ENCODE assay signal across 1 cellular context in the genomic region with DNA sequence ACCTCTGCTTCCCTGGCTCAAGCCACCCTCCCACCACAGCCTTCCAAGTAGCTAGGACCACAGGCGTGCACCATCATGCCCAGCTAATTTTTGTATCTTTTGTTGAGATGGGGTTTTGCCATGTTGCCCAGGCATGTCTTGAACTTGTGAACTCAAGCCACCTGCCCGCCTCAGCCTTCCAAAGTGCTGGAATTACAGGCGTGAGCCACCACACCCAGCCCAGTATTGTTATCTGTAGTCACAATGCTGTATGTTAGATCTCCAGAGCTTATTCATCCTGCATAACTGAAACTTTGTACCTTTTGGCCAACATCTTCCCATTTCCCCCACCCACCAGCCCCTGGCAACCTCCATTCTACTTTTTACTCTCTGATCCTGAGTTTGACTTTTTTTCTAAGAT.
A peak's percentile ranks its signal among the peaks of the same experiment; 100 is the strongest.
TF ChIP-seq lines count a peak whose summit lies in the region.

No MANE protein-coding gene starts in this region.

TF ChIP-seq in K562, 482 proteins besides CTCF, POLR2A, EP300 and RAD21:
- TF ChIP-seq GABPB1 (CRISPR knock-in tag; IDR thresholded peaks at IDR 0.05) (no peak), CBFA2T3 (IDR thresholded peaks at IDR 0.05) (0 out of 2 replicates have a peak, but pooled peaks have one; percentile 13)
TF ChIP-seq in K562: peak in this region for 1.
